ENCODE assay signal across 8 cellular contexts in genomic region chr9:105881654-105882349, GRCh38.
A peak's percentile ranks its signal among the peaks of the same experiment; 100 is the strongest.
DNase-seq lines count a peak whose midpoint lies in the region; ATAC-seq, FAIRE-seq and TF ChIP-seq lines count a peak whose summit lies in the region.

No MANE protein-coding gene starts in this region.

- intact Hi-C loops in lower leg skin (cut with DNase I; ENCODE audit: low total_unique reads) = no loop called here

- peak; percentile 55 for ATAC-seq in HG02973 (IDR thresholded peaks at IDR 0.05; ENCODE audit: unreplicated experiment)

- TF ChIP-seq POLR2A in GM12891 (IDR thresholded peaks at IDR 0.05; ENCODE audit: low read depth, low read length) (no peak), lower leg skin (IDR thresholded peaks at IDR 0.05) (no peak)

- peak; percentile 95 for FAIRE-seq in GM12891 (lab: Jason Lieb, UNC)

- DNase-seq in A172 (ENCODE audit: low spot score) = peak; percentile 63
- DNase-seq in GM12891 (ENCODE audit: insufficient read length, low spot score) = no peak
- peak; percentile 26 for DNase-seq in NCI-H2196 treated with DMSO at 0.1 percent for 48 hours (lab: John Stamatoyannopoulos, UW; ENCODE audit: unreplicated experiment)
- peak; percentile 34 for DNase-seq in activated CD4-positive, alpha-beta T cell treated with anti-CD3 and anti-CD28 coated beads for 1 hour
- DNase-seq in cerebellum (ENCODE audit: low spot score) = peak; percentile 37
- peak; percentile 52 to 87 for DNase-seq in lower leg skin (ENCODE audit: low spot score in 2 of 2)
- DNase-seq in stimulated activated CD8-positive, alpha-beta memory T cell treated with anti-CD3 and anti-CD28 coated beads, Interleukin-15, amount 100 ng/mL, for 24 hours (ENCODE audit: low read depth) = peak; percentile 10

- TF ChIP-seq CTCF in lower leg skin (IDR thresholded peaks at IDR 0.05) = no peak

- H3K4me3 ChIP-seq in lower leg skin (ENCODE audit: low read depth, poor library complexity, severe bottlenecking) = no peak overlapping the region

- 31 to 38% methylated on average over 10 of the region's 10 CpGs for WGBS in lower leg skin, 2 donors

TF ChIP-seq in GM12891, 5 proteins besides CTCF, POLR2A, EP300 and RAD21:
- TF ChIP-seq POU2F2 (IDR thresholded peaks at IDR 0.05; ENCODE audit: low read depth, low read length) = no peak
- TF ChIP-seq POLR2AphosphoS5 (IDR thresholded peaks at IDR 0.05; ENCODE audit: low read depth, low read length) = no peak
- TF ChIP-seq TAF1 (IDR thresholded peaks at IDR 0.05; ENCODE audit: low read depth, low read length) = no peak
- no peak for TF ChIP-seq PAX5 (IDR thresholded peaks at IDR 0.05; ENCODE audit: insufficient read depth, low read length, severe bottlenecking)
- no peak for TF ChIP-seq SPI1 (IDR thresholded peaks at IDR 0.05; ENCODE audit: low read depth, low read length)
